17 cellular contexts compared by ENCODE assay signal in the genomic region with DNA sequence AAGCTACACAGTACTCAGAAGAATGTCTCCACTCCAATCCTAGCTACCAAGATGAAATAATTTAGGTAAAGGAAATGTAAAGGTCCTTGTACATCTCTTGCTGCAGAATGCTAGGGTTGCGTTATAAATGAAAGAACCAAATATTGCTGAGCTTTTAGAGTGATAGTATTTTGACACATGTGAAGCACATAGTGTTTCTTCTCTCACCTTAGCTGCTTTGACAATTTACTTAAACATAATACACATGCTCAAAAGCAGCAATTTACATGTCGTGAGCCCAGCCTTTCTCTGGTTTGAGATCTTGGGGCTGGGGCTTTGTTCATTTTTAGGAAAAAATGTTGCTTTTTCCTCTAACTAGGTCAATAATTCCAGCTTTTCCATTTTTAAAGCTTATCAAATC.
"Had no signal": no experiment of that assay in that cellular context is flagged by ENCODE, and none has a peak within 500 bp of the region (broad histone marks: within the 10 kb centered on the region; RNA-seq: fewer than 3 reads in every experiment).

No MANE protein-coding gene starts in this region.

- H3K36me3 ChIP-seq: neural progenitor cell, right atrium auricular region, SJCRH30 had no signal

- H3K27me3 Mint-ChIP-seq: activated naive CD4-positive, alpha-beta T cell treated with anti-CD3 and anti-CD28 coated beads, Interleukin-2, amount 10 ng/mL, durations not matched to agents 7 days and 5 days; T-cell had no signal

- H3K27ac ChIP-seq: neural progenitor cell, right atrium auricular region, SJCRH30 had no signal

- H3K9me3 Mint-ChIP-seq: activated naive CD4-positive, alpha-beta T cell treated with anti-CD3 and anti-CD28 coated beads, Interleukin-2, amount 10 ng/mL, durations not matched to agents 7 days and 5 days; endodermal cell; neural progenitor cell; T-cell had no signal

- DNase-seq: activated CD4-positive, alpha-beta T cell treated with anti-CD3 and anti-CD28 coated beads for 1 hour; activated CD4-positive, alpha-beta T cell treated with anti-CD3 and anti-CD28 coated beads, Interleukin-2, amount 50 U/mL, for 4 hours; activated naive CD4-positive, alpha-beta T cell treated with anti-CD3 and anti-CD28 coated beads, Interleukin-2, amount 10 ng/mL, durations not matched to agents 7 days and 5 days; dorsolateral prefrontal cortex; endodermal cell; left ventricle myocardium superior; mesenchymal stem cell; SJCRH30; small intestine; stimulated activated CD4-positive, alpha-beta T cell treated with anti-CD3 and anti-CD28 coated beads, Interleukin-4, amount 100 ng/mL, for 4 hours; stimulated activated CD8-positive, alpha-beta memory T cell treated with anti-CD3 and anti-CD28 coated beads, Interleukin-4, amount 100 ng/mL, for 48 hours; stimulated activated naive CD4-positive, alpha-beta T cell treated with Interleukin-2 at 50 U/mL for 16 hours; T-cell; T1000; trophoblast cell had no signal

- H3K27me3 ChIP-seq: neural progenitor cell, right atrium auricular region had no signal

- ATAC-seq: left ventricle myocardium superior, T-cell had no signal

- H3K27ac Mint-ChIP-seq: activated naive CD4-positive, alpha-beta T cell treated with anti-CD3 and anti-CD28 coated beads, Interleukin-2, amount 10 ng/mL, durations not matched to agents 7 days and 5 days; endodermal cell; T-cell had no signal

- H3K36me3 Mint-ChIP-seq: activated naive CD4-positive, alpha-beta T cell treated with anti-CD3 and anti-CD28 coated beads, Interleukin-2, amount 10 ng/mL, durations not matched to agents 7 days and 5 days; neural progenitor cell; T-cell had no signal

- H3K4me3 ChIP-seq: neural progenitor cell, right atrium auricular region, SJCRH30 had no signal

- H3K9me3 ChIP-seq: right atrium auricular region, SJCRH30 had no signal

- H3K4me3 Mint-ChIP-seq: activated naive CD4-positive, alpha-beta T cell treated with anti-CD3 and anti-CD28 coated beads, Interleukin-2, amount 10 ng/mL, durations not matched to agents 7 days and 5 days; endodermal cell; neural progenitor cell; T-cell had no signal

- H3K4me1 ChIP-seq: right atrium auricular region, SJCRH30 had no signal

- H3K4me1 Mint-ChIP-seq: activated naive CD4-positive, alpha-beta T cell treated with anti-CD3 and anti-CD28 coated beads, Interleukin-2, amount 10 ng/mL, durations not matched to agents 7 days and 5 days; T-cell had no signal
